Comparison of ENCODE assay signal across 24 cellular contexts in the genomic region with DNA sequence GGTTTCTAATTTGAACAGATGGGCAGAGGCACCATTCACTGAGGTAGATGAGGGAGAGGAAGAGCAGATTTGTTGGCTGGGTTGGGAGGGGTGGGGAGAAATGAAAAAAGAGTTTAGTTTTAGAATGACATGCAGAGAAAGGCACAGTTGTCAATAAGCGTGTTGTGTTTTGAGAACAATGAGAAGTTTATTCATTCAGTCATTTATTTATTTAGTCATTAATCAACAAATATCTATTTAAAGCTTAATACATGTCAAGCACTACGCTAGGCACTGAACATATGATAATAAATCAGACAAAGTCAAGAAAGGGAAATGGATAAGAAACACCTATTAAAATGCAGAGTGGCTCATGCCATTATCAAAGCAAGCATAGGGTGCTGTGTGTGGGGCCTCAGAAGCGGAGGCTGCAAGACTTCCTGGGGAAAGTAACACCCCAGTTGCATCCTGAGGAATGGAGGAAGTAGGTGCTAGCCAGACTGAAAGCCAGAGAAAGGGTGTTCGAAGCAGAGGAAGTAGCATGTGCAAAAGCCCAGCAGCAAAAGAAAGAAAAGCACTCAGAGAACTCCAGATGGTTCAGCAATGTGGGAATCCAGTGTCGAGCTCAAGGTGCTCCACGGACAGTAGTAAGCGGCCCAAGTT.
A peak's percentile ranks its signal among the peaks of the same experiment; 100 is the strongest.
DNase-seq lines count a peak whose midpoint lies in the region; ATAC-seq and TF ChIP-seq lines count a peak whose summit lies in the region.
"Had no signal": no experiment of that assay in that cellular context is flagged by ENCODE, and none has a peak within 500 bp of the region (broad histone marks: within the 10 kb centered on the region; RNA-seq: fewer than 3 reads in every experiment).

No MANE protein-coding gene starts in this region.

- DNase-seq in HL-60 (ENCODE audit: low read depth in 1 of 2, low spot score in 1 of 2) = peak; percentile 22 to 87
- DNase-seq in Panc1 (ENCODE audit: low read depth, low spot score) = no peak
- peak; percentile 69 for DNase-seq in putamen (ENCODE audit: low spot score)
- DNase-seq in left ventricle myocardium superior = no peak
- no peak for DNase-seq in NCI-H128 (lab: John Stamatoyannopoulos, UW; ENCODE audit: unreplicated experiment)
- DNase-seq: activated CD4-positive, alpha-beta memory T cell treated with anti-CD3 and anti-CD28 coated beads for 36 hours; activated naive CD4-positive, alpha-beta T cell; CD4-positive, alpha-beta memory T cell; effector CD8-positive, alpha-beta T cell; GM23248; kidney glomerular epithelial cell; mesenchymal stem cell; NCI-H1417 treated with DMSO at 0.1 percent for 48 hours; NCI-H524 treated with DMSO at 0.1 percent for 48 hours; Right ventricle myocardium superior had no signal

- no peaks in the 10 kb centered on the region for H3K9me3 ChIP-seq in Panc1 (ENCODE audit: control insufficient read depth, insufficient read depth, low read depth, low read length)
- H3K9me3 ChIP-seq: gastroesophageal sphincter, thoracic aorta had no signal

- peak overlapping the region; percentile 20 for H3K27ac Mint-ChIP-seq in dendritic cell treated with granulocyte-macrophage colony-stimulating factor and Interleukin-4, amounts not matched to agents 40 ng/mL and 50 ng/mL, for 4 days
- H3K27ac Mint-ChIP-seq: activated CD4-positive, alpha-beta memory T cell treated with anti-CD3 and anti-CD28 coated beads for 36 hours; CD4-positive, alpha-beta memory T cell; naive thymus-derived CD8-positive, alpha-beta T cell; stimulated activated effector memory CD8-positive, alpha-beta T cell treated with anti-CD3 and anti-CD28 coated beads, Interleukin-12 subunit alpha, Interleukin-12 subunit beta, amount 100 ng/mL, for 72 hours; WTC11 had no signal

- TSS peak; percentile 60 for BruUV-seq in Panc1 (replicated peaks; lab: Mats Ljungman, UMichigan)

- TF ChIP-seq CTCF in HL-60 (IDR thresholded peaks at IDR 0.05; ENCODE audit: insufficient read depth, low read length) (no peak), Panc1 (IDR thresholded peaks at IDR 0.05) (no peak)

- ATAC-seq in Panc1 (no peak), left ventricle myocardium superior (no peak), HG03521 (IDR thresholded peaks at IDR 0.05; ENCODE audit: unreplicated experiment) (no peak)
- ATAC-seq: esophagus mucosa; gastroesophageal sphincter; naive thymus-derived CD8-positive, alpha-beta T cell; stimulated activated effector memory CD8-positive, alpha-beta T cell treated with anti-CD3 and anti-CD28 coated beads, Interleukin-12 subunit alpha, Interleukin-12 subunit beta, amount 100 ng/mL, for 72 hours; WTC11 had no signal

- no peaks in the 10 kb centered on the region for H3K9me3 Mint-ChIP-seq in dendritic cell treated with granulocyte-macrophage colony-stimulating factor and Interleukin-4, amounts not matched to agents 40 ng/mL and 50 ng/mL, for 4 days
- H3K9me3 Mint-ChIP-seq: activated CD4-positive, alpha-beta memory T cell treated with anti-CD3 and anti-CD28 coated beads for 36 hours; naive thymus-derived CD8-positive, alpha-beta T cell; stimulated activated effector memory CD8-positive, alpha-beta T cell treated with anti-CD3 and anti-CD28 coated beads, Interleukin-12 subunit alpha, Interleukin-12 subunit beta, amount 100 ng/mL, for 72 hours; WTC11 had no signal

- H3K27me3 Mint-ChIP-seq in dendritic cell treated with granulocyte-macrophage colony-stimulating factor and Interleukin-4, amounts not matched to agents 40 ng/mL and 50 ng/mL, for 4 days = peaks cover 5% of the 10 kb centered on the region

- in situ Hi-C loops in Panc1 (cut with HindIII; ENCODE audit: low pct_unique_long_range_greater_than_20kb, low sequenced_read_pairs) = no loop called here

- H3K4me1 ChIP-seq in Panc1 (ENCODE audit: control insufficient read depth, insufficient read depth, low read length) = no peaks in the 10 kb centered on the region
- H3K4me1 ChIP-seq: gastroesophageal sphincter had no signal

- POLR2A ChIA-PET in Panc1 (lab: Charles Lee) = no interaction called here

- no peaks in the 10 kb centered on the region for H3K27me3 ChIP-seq in HL-60 (ENCODE audit: insufficient read depth, poor library complexity, severe bottlenecking)
- no peaks in the 10 kb centered on the region for H3K27me3 ChIP-seq in Panc1 (ENCODE audit: control insufficient read depth, insufficient read depth, low read length)

- no peak overlapping the region for H3K4me3 Mint-ChIP-seq in dendritic cell treated with granulocyte-macrophage colony-stimulating factor and Interleukin-4, amounts not matched to agents 40 ng/mL and 50 ng/mL, for 4 days
- H3K4me3 Mint-ChIP-seq: activated CD4-positive, alpha-beta memory T cell treated with anti-CD3 and anti-CD28 coated beads for 36 hours; CD4-positive, alpha-beta memory T cell; naive thymus-derived CD8-positive, alpha-beta T cell; stimulated activated effector memory CD8-positive, alpha-beta T cell treated with anti-CD3 and anti-CD28 coated beads, Interleukin-12 subunit alpha, Interleukin-12 subunit beta, amount 100 ng/mL, for 72 hours; WTC11 had no signal

- CTCF ChIA-PET in Panc1 (lab: Charles Lee) = no interaction called here

- no peaks in the 10 kb centered on the region for H3K36me3 Mint-ChIP-seq in dendritic cell treated with granulocyte-macrophage colony-stimulating factor and Interleukin-4, amounts not matched to agents 40 ng/mL and 50 ng/mL, for 4 days (ENCODE audit: low read depth)
- H3K36me3 Mint-ChIP-seq: activated CD4-positive, alpha-beta memory T cell treated with anti-CD3 and anti-CD28 coated beads for 36 hours; CD4-positive, alpha-beta memory T cell; naive thymus-derived CD8-positive, alpha-beta T cell; stimulated activated effector memory CD8-positive, alpha-beta T cell treated with anti-CD3 and anti-CD28 coated beads, Interleukin-12 subunit alpha, Interleukin-12 subunit beta, amount 100 ng/mL, for 72 hours had no signal

- intact Hi-C loops in Panc1 (cut with micrococcal nuclease; ENCODE audit: unreplicated experiment) (no loop called here), left ventricle myocardium superior (cut with micrococcal nuclease) (no loop called here)
- intact Hi-C loops in dendritic cell treated with granulocyte-macrophage colony-stimulating factor and Interleukin-4, amounts not matched to agents 40 ng/mL and 50 ng/mL, for 4 days (cut with micrococcal nuclease) = no loop called here

- H3K4me3 ChIP-seq in HL-60 (replicated peaks; ENCODE audit: insufficient read depth, low read length) (no peak overlapping the region), Panc1 (ENCODE audit: low read depth in 2 of 2, low read length in 2 of 2) (no peak overlapping the region)
- H3K4me3 ChIP-seq: cardiac muscle cell, gastroesophageal sphincter, GM23248, thoracic aorta had no signal

- H3K4me1 Mint-ChIP-seq in dendritic cell treated with granulocyte-macrophage colony-stimulating factor and Interleukin-4, amounts not matched to agents 40 ng/mL and 50 ng/mL, for 4 days (ENCODE audit: low read depth) = peaks cover 14% of the 10 kb centered on the region

- no peaks in the 10 kb centered on the region for H3K36me3 ChIP-seq in Panc1 (ENCODE audit: control insufficient read depth, insufficient read depth, low read length)
- H3K36me3 ChIP-seq: cardiac muscle cell, gastroesophageal sphincter, thoracic aorta had no signal

- H3K27ac ChIP-seq in HL-60 (replicated peaks) (no peak overlapping the region), Panc1 (ENCODE audit: low read length) (no peak overlapping the region)
- H3K27ac ChIP-seq: cardiac muscle cell, gastroesophageal sphincter, GM23248, thoracic aorta had no signal

Comparison
In these comparisons a context has a peak if more than half of its experiments do, and no peak if none do; other contexts are left out.
1. DNase-seq: peak in HL-60 (2 of 2) and putamen (single experiment); none in Panc1 (single experiment), left ventricle myocardium superior (single experiment) and NCI-H128 (single experiment).